Comparison of ENCODE assay signal across 22 cellular contexts in genomic region chr2:25505630-25506029, GRCh38.
DNase-seq lines count a peak whose midpoint lies in the region; ATAC-seq, FAIRE-seq and TF ChIP-seq lines count a peak whose summit lies in the region.
"Had no signal": no experiment of that assay in that cellular context is flagged by ENCODE, and none has a peak within 500 bp of the region (broad histone marks: within the 10 kb centered on the region; RNA-seq: fewer than 3 reads in every experiment).

No MANE protein-coding gene starts in this region.

- H3K9me3 ChIP-seq in RWPE2 (ENCODE audit: severe bottlenecking) (no peaks in the 10 kb centered on the region), keratinocyte (ENCODE audit: control insufficient read depth, low read depth, low read length) (no peaks in the 10 kb centered on the region)
- H3K9me3 ChIP-seq: BE2C, Caco-2, SJSA1 had no signal

- ATAC-seq in RWPE2 (ENCODE audit: low read depth) (peak; percentile 58; the same call in 2 of the 3 replicates), HG03342 (IDR thresholded peaks at IDR 0.05; ENCODE audit: unreplicated experiment) (no peak), GM18867 (IDR thresholded peaks at IDR 0.05; ENCODE audit: unreplicated experiment) (no peak)
- ATAC-seq: HepG2 had no signal

- no peak overlapping the region for H2AFZ ChIP-seq in keratinocyte (ENCODE audit: control insufficient read depth, low read length)
- H2AFZ ChIP-seq: PC-9 had no signal

- H3K4me2 ChIP-seq in keratinocyte (ENCODE audit: control insufficient read depth, extremely low read depth, insufficient read depth, low read depth, low read length), result no peak overlapping the region
- H3K4me2 ChIP-seq: KMS-11, PC-9 had no signal

- H3K27ac ChIP-seq in RWPE2 (ENCODE audit: poor library complexity, severe bottlenecking), result peak overlapping the region; percentile 17
- H3K27ac ChIP-seq in keratinocyte (ENCODE audit: control insufficient read depth, insufficient read depth, low read length), result no peak overlapping the region
- H3K27ac ChIP-seq: KMS-11, PC-9, SJSA1 had no signal

- H3K4me1 ChIP-seq in RWPE2 (ENCODE audit: insufficient read depth, poor library complexity, severe bottlenecking), result peaks cover 16% of the 10 kb centered on the region
- peaks cover 7% of the 10 kb centered on the region for H3K4me1 ChIP-seq in keratinocyte (ENCODE audit: control insufficient read depth, extremely low read depth, insufficient read depth, low read length)
- H3K4me1 ChIP-seq: BE2C, Caco-2, SJSA1 had no signal

- no peaks in the 10 kb centered on the region for H3K36me3 ChIP-seq in RWPE2 (ENCODE audit: low read depth)
- no peaks in the 10 kb centered on the region for H3K36me3 ChIP-seq in keratinocyte (ENCODE audit: control insufficient read depth in 2 of 2, extremely low read depth in 1 of 2, insufficient read depth in 2 of 2, low read length in 2 of 2)
- H3K36me3 ChIP-seq: BE2C, SJSA1 had no signal

- no peaks in the 10 kb centered on the region for H3K9me1 ChIP-seq in keratinocyte (ENCODE audit: control insufficient read depth, extremely low read depth, insufficient read depth, low read length)

- dilution Hi-C loops in keratinocyte (cut with MboI; ENCODE audit: extremely low pct_ligation_motif_present, low sequenced_read_pairs), result no loop called here

- H3K27me3 ChIP-seq in RWPE2 (ENCODE audit: insufficient read depth, poor library complexity, severe bottlenecking) (no peaks in the 10 kb centered on the region), keratinocyte (ENCODE audit: control insufficient read depth, extremely low read depth, insufficient read depth, low read length) (no peaks in the 10 kb centered on the region)
- H3K27me3 ChIP-seq: BE2C had no signal

- DNase-seq in HCEC 1CT (peak; percentile 37), RWPE2 (ENCODE audit: low spot score) (no peak), epithelial cell of esophagus (ENCODE audit: low read depth) (peak; percentile 62), keratinocyte (ENCODE audit: low read depth, low spot score) (no peak), NCI-H2196 (lab: John Stamatoyannopoulos, UW; ENCODE audit: unreplicated experiment) (no peak)
- no peak for DNase-seq in stimulated activated CD8-positive, alpha-beta memory T cell treated with anti-CD3 and anti-CD28 coated beads, Interleukin-4, amount 100 ng/mL, for 48 hours
- DNase-seq: BE2C; Caco-2; CD4-positive, CD25-positive, alpha-beta regulatory T cell; NCI-H1417 treated with DMSO at 0.1 percent for 48 hours; NCI-H1930; NCI-H345; NCI-H524 treated with DMSO at 0.1 percent for 48 hours; PC-9 had no signal

- no peak overlapping the region for H3K4me3 ChIP-seq in RWPE2 (ENCODE audit: severe bottlenecking)
- H3K4me3 ChIP-seq in epithelial cell of esophagus (ENCODE audit: low read length), result no peak overlapping the region
- H3K4me3 ChIP-seq in keratinocyte (ENCODE audit: control insufficient read depth in 2 of 3, extremely low read depth in 1 of 3, insufficient read depth in 2 of 3, low read depth in 1 of 3, low read length in 3 of 3), result no peak overlapping the region
- H3K4me3 ChIP-seq: PC-9, SJSA1 had no signal

- TF ChIP-seq CTCF in RWPE2 (IDR thresholded peaks at IDR 0.05; ENCODE audit: poor library complexity, severe bottlenecking) (no peak), epithelial cell of esophagus (IDR thresholded peaks at IDR 0.05; ENCODE audit: insufficient read depth, low read depth, low read length, missing control alignments) (no peak), keratinocyte (optimal IDR thresholded peaks at IDR 0.05 in 1 of 3, IDR thresholded peaks at IDR 0.05 in 1 of 3, conservative IDR thresholded peaks at IDR 0.05 in 1 of 3; ENCODE audit: extremely low read depth in 1 of 3, insufficient read depth in 2 of 3, low read length in 3 of 3) (no peak)

- no peaks in the 10 kb centered on the region for H4K20me1 ChIP-seq in keratinocyte (ENCODE audit: control insufficient read depth, extremely low read depth, insufficient read depth, low read length)

- no peak overlapping the region for H3K9ac ChIP-seq in keratinocyte (ENCODE audit: control insufficient read depth, extremely low read depth, insufficient read depth, low read length)
- H3K9ac ChIP-seq: KMS-11 had no signal

- H3K79me2 ChIP-seq in keratinocyte (ENCODE audit: control insufficient read depth, insufficient read depth, low read length), result no peaks in the 10 kb centered on the region

- peak; percentile 20 for FAIRE-seq in keratinocyte (lab: Jason Lieb, UNC)
- FAIRE-seq: GM12891, GM18507, H1, HepG2 had no signal

Comparison
In these comparisons a context has a peak if more than half of its experiments do, and no peak if none do; other contexts are left out.
1. DNase-seq: peak in HCEC 1CT (single experiment) and epithelial cell of esophagus (single experiment); none in RWPE2 (single experiment), keratinocyte (single experiment), stimulated activated CD8-positive, alpha-beta memory T cell treated with anti-CD3 and anti-CD28 coated beads, Interleukin-4, amount 100 ng/mL, for 48 hours (single experiment) and NCI-H2196 (single experiment).